ENCODE assay signal across 1 cellular context in the genomic region with DNA sequence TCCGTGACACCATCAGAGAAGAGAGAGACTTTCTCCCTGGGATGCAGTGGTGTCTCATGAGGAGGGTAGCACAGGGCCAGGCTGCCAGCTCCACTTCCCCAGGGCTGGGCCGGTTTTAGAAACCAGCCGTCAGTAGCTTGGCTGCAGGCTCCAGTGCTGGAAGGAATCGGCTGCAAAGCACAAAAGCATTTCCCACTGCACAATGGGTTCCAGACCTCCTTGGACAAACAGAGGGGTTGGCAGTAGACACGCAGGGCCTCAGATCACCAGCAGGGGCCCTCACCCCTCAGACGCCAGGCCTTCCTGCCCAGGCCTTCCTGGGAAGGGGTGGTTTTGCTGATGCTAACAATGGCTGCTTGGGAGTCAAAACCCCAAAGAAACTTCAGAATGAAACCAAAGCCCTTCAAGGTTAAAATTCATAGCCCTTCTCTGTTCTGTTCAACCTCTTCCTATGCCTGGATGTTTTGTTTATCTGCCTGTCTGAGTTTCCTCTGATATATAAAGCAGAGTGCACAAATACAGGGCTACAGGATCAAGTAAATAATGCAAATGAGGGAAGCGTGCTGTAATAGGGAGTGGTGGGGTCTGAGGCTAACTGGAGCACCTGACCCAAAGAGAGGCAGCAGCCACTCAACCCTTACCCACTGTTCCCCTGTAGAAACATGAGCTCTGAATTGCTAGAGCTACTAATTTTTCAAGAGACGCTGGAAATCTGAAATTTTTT.
TF ChIP-seq lines count a peak whose summit lies in the region.

No MANE protein-coding gene starts in this region.

TF ChIP-seq in HepG2, 621 proteins besides CTCF, POLR2A, EP300 and RAD21 (continued from another document and continues in another):
- TF ChIP-seq, protein P1, sequence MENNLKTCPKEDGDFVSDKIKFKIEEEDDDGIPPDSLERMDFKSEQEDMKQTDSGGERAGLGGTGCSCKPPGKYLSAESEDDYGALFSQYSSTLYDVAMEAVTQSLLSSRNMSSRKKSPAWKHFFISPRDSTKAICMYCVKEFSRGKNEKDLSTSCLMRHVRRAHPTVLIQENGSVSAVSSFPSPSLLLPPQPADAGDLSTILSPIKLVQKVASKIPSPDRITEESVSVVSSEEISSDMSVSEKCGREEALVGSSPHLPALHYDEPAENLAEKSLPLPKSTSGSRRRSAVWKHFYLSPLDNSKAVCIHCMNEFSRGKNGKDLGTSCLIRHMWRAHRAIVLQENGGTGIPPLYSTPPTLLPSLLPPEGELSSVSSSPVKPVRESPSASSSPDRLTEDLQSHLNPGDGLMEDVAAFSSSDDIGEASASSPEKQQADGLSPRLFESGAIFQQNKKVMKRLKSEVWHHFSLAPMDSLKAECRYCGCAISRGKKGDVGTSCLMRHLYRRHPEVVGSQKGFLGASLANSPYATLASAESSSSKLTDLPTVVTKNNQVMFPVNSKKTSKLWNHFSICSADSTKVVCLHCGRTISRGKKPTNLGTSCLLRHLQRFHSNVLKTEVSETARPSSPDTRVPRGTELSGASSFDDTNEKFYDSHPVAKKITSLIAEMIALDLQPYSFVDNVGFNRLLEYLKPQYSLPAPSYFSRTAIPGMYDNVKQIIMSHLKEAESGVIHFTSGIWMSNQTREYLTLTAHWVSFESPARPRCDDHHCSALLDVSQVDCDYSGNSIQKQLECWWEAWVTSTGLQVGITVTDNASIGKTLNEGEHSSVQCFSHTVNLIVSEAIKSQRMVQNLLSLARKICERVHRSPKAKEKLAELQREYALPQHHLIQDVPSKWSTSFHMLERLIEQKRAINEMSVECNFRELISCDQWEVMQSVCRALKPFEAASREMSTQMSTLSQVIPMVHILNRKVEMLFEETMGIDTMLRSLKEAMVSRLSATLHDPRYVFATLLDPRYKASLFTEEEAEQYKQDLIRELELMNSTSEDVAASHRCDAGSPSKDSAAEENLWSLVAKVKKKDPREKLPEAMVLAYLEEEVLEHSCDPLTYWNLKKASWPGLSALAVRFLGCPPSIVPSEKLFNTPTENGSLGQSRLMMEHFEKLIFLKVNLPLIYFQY (CRISPR knock-in tag; IDR thresholded peaks at IDR 0.05; ENCODE audit: borderline replicate concordance) = no peak
- peak; percentile 72; the same call in 1 of the 2 replicates for TF ChIP-seq ZNF644 (CRISPR knock-in tag; IDR thresholded peaks at IDR 0.05; ENCODE audit: low read depth)
- peak; percentile 68; the same call in 1 of the 2 replicates for TF ChIP-seq SOX5 (CRISPR knock-in tag; IDR thresholded peaks at IDR 0.05; ENCODE audit: borderline replicate concordance)
- TF ChIP-seq ZNF230 (CRISPR knock-in tag; IDR thresholded peaks at IDR 0.05) = no peak
- TF ChIP-seq ZNF326 (CRISPR knock-in tag; IDR thresholded peaks at IDR 0.05; ENCODE audit: borderline replicate concordance) = no peak
- no peak for TF ChIP-seq USF2 (IDR thresholded peaks at IDR 0.05; ENCODE audit: low read depth, low read length)
- no peak for TF ChIP-seq USF2 (CRISPR knock-in tag; IDR thresholded peaks at IDR 0.05; ENCODE audit: borderline replicate concordance)
- TF ChIP-seq BCL6 (CRISPR knock-in tag; IDR thresholded peaks at IDR 0.05) = 0 out of 2 replicates have a peak, but pooled peaks have one; percentile 11
- no peak for TF ChIP-seq SIN3B (IDR thresholded peaks at IDR 0.05; ENCODE audit: low read length)
- TF ChIP-seq NONO (IDR thresholded peaks at IDR 0.05) = no peak
- no peak for TF ChIP-seq NONO (CRISPR knock-in tag; conservative IDR thresholded peaks at IDR 0.05)
- TF ChIP-seq, protein P2, sequence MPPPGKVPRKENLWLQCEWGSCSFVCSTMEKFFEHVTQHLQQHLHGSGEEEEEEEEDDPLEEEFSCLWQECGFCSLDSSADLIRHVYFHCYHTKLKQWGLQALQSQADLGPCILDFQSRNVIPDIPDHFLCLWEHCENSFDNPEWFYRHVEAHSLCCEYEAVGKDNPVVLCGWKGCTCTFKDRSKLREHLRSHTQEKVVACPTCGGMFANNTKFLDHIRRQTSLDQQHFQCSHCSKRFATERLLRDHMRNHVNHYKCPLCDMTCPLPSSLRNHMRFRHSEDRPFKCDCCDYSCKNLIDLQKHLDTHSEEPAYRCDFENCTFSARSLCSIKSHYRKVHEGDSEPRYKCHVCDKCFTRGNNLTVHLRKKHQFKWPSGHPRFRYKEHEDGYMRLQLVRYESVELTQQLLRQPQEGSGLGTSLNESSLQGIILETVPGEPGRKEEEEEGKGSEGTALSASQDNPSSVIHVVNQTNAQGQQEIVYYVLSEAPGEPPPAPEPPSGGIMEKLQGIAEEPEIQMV (CRISPR knock-in tag; IDR thresholded peaks at IDR 0.05; ENCODE audit: low read depth) = no peak
- no peak for TF ChIP-seq HOXA5 (CRISPR knock-in tag; IDR thresholded peaks at IDR 0.05)
- no peak for TF ChIP-seq PHF20 (CRISPR knock-in tag; IDR thresholded peaks at IDR 0.05)
- TF ChIP-seq SRSF9 (IDR thresholded peaks at IDR 0.05; ENCODE audit: borderline replicate concordance, insufficient read depth, low read depth, low read length, poor library complexity, severe bottlenecking) = no peak
- TF ChIP-seq NR2C2 (CRISPR knock-in tag; IDR thresholded peaks at IDR 0.05; ENCODE audit: borderline replicate concordance) = no peak
- TF ChIP-seq, protein P3, sequence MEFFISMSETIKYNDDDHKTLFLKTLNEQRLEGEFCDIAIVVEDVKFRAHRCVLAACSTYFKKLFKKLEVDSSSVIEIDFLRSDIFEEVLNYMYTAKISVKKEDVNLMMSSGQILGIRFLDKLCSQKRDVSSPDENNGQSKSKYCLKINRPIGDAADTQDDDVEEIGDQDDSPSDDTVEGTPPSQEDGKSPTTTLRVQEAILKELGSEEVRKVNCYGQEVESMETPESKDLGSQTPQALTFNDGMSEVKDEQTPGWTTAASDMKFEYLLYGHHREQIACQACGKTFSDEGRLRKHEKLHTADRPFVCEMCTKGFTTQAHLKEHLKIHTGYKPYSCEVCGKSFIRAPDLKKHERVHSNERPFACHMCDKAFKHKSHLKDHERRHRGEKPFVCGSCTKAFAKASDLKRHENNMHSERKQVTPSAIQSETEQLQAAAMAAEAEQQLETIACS (CRISPR knock-in tag; IDR thresholded peaks at IDR 0.05) = no peak
- TF ChIP-seq IKZF4 (CRISPR knock-in tag; IDR thresholded peaks at IDR 0.05; ENCODE audit: borderline replicate concordance, low read depth, not compliant biosample characterization) = no peak
- 0 out of 2 replicates have a peak, but pooled peaks have one; percentile 39 for TF ChIP-seq ZFP90 (CRISPR knock-in tag; IDR thresholded peaks at IDR 0.05; ENCODE audit: borderline replicate concordance)
- TF ChIP-seq ZNF275 (CRISPR knock-in tag; IDR thresholded peaks at IDR 0.05; ENCODE audit: borderline replicate concordance) = no peak
- TF ChIP-seq ZMYM4 (CRISPR knock-in tag; IDR thresholded peaks at IDR 0.05) = peak; percentile 40; the same call in 1 of the 2 replicates
- no peak for TF ChIP-seq SNRNP70 (IDR thresholded peaks at IDR 0.05; ENCODE audit: low read depth, low read length)
- no peak for TF ChIP-seq KAT7 (CRISPR knock-in tag; IDR thresholded peaks at IDR 0.05; ENCODE audit: borderline replicate concordance)
- no peak for TF ChIP-seq MED13 (CRISPR knock-in tag; IDR thresholded peaks at IDR 0.05)
- TF ChIP-seq POGZ (CRISPR knock-in tag; IDR thresholded peaks at IDR 0.05) = 0 out of 2 replicates have a peak, but pooled peaks have one; percentile 12
- TF ChIP-seq SPEN (CRISPR knock-in tag; IDR thresholded peaks at IDR 0.05; ENCODE audit: low read depth) = peak; percentile 38; the same call in 1 of the 2 replicates
- no peak for TF ChIP-seq KLF12 (CRISPR knock-in tag; IDR thresholded peaks at IDR 0.05; ENCODE audit: borderline replicate concordance)
- no peak for TF ChIP-seq SNAPC5 (CRISPR knock-in tag; IDR thresholded peaks at IDR 0.05; ENCODE audit: borderline replicate concordance)
- TF ChIP-seq ZNF431 (CRISPR knock-in tag; IDR thresholded peaks at IDR 0.05; ENCODE audit: borderline replicate concordance, low read depth) = no peak
- TF ChIP-seq, protein P4, sequence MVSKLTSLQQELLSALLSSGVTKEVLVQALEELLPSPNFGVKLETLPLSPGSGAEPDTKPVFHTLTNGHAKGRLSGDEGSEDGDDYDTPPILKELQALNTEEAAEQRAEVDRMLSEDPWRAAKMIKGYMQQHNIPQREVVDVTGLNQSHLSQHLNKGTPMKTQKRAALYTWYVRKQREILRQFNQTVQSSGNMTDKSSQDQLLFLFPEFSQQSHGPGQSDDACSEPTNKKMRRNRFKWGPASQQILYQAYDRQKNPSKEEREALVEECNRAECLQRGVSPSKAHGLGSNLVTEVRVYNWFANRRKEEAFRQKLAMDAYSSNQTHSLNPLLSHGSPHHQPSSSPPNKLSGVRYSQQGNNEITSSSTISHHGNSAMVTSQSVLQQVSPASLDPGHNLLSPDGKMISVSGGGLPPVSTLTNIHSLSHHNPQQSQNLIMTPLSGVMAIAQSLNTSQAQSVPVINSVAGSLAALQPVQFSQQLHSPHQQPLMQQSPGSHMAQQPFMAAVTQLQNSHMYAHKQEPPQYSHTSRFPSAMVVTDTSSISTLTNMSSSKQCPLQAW (CRISPR knock-in tag; IDR thresholded peaks at IDR 0.05) = no peak; the same call in 1 of the 2 replicates
- no peak for TF ChIP-seq HBP1 (CRISPR knock-in tag; IDR thresholded peaks at IDR 0.05; ENCODE audit: low read depth)
- TF ChIP-seq TOPORS (CRISPR knock-in tag; IDR thresholded peaks at IDR 0.05) = no peak
- no peak for TF ChIP-seq TGIF2 (CRISPR knock-in tag; IDR thresholded peaks at IDR 0.05)
- TF ChIP-seq ZNF782 (CRISPR knock-in tag; IDR thresholded peaks at IDR 0.05; ENCODE audit: borderline replicate concordance) = no peak
- TF ChIP-seq RCOR2 (CRISPR knock-in tag; IDR thresholded peaks at IDR 0.05) = no peak
- TF ChIP-seq FOSL1 (CRISPR knock-in tag; IDR thresholded peaks at IDR 0.05; ENCODE audit: borderline replicate concordance) = no peak
- no peak for TF ChIP-seq TBL1XR1 (IDR thresholded peaks at IDR 0.05; ENCODE audit: borderline replicate concordance, low read length, partially characterized antibody)
- TF ChIP-seq ZNF441 (CRISPR knock-in tag; IDR thresholded peaks at IDR 0.05; ENCODE audit: borderline replicate concordance) = no peak
- TF ChIP-seq RFX1 (IDR thresholded peaks at IDR 0.05) = no peak
- no peak for TF ChIP-seq ZNF567 (CRISPR knock-in tag; IDR thresholded peaks at IDR 0.05; ENCODE audit: borderline replicate concordance)
- no peak for TF ChIP-seq ZNF101 (CRISPR knock-in tag; IDR thresholded peaks at IDR 0.05; ENCODE audit: borderline replicate concordance, low read depth)
- TF ChIP-seq ATRX (CRISPR knock-in tag; IDR thresholded peaks at IDR 0.05; ENCODE audit: borderline replicate concordance) = no peak
- no peak for TF ChIP-seq FOXM1 (CRISPR knock-in tag; IDR thresholded peaks at IDR 0.05)
- TF ChIP-seq ZNF512 (CRISPR knock-in tag; IDR thresholded peaks at IDR 0.05) = no peak
- TF ChIP-seq ZC3H13 (CRISPR knock-in tag; IDR thresholded peaks at IDR 0.05) = no peak
- TF ChIP-seq, protein P5, sequence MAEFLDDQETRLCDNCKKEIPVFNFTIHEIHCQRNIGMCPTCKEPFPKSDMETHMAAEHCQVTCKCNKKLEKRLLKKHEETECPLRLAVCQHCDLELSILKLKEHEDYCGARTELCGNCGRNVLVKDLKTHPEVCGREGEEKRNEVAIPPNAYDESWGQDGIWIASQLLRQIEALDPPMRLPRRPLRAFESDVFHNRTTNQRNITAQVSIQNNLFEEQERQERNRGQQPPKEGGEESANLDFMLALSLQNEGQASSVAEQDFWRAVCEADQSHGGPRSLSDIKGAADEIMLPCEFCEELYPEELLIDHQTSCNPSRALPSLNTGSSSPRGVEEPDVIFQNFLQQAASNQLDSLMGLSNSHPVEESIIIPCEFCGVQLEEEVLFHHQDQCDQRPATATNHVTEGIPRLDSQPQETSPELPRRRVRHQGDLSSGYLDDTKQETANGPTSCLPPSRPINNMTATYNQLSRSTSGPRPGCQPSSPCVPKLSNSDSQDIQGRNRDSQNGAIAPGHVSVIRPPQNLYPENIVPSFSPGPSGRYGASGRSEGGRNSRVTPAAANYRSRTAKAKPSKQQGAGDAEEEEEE (CRISPR knock-in tag; IDR thresholded peaks at IDR 0.05; ENCODE audit: borderline replicate concordance) = no peak
